In the genomic region with DNA sequence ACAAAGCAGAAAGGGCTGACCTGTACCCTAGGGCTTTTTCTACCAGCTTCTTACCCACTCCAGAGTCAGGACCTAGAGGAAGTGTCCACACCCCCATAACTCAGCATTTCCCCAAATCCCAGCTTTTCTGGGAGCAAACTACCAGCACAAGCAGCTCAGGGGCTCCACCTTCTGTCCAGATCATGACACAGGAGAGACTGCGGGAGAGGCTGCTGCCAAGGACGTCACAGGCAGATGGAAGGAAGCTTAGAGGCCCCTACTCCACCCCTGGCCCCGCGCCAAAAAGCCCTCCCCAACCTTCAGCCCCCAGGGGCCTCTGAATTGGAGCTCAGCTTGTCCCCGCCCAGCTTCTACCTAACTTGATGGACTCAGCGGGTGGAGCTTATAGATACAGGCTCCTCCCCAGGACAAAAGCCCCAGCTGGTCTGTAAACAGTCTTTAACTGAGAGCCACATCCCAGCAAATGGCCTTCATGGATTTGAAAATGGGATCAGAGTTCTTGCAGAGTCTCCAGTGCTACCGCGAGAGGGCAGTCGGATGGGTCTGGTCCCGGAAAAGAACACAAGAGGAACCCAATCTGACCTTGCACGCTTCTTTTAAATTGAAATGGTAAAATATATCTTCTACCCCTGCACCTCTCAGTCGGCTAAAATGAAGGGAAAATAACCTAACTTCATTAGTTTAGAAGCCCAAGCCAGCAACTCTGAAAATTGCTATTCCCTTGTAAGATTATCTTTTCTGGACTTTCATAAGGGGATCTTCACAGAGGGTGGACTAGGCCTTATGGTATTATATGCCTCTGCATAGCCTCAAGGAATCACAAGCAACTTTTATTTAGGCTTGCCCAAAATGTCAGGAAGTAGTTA, we compare ENCODE assay signal across 8 cellular contexts.
DNase-seq lines count a peak whose midpoint lies in the region; ATAC-seq lines count a peak whose summit lies in the region.

No MANE protein-coding gene starts in this region.

- H3K9me3 Mint-ChIP-seq in central memory CD8-positive, alpha-beta T cell, result no peaks in the 10 kb centered on the region

- H3K27me3 Mint-ChIP-seq in central memory CD8-positive, alpha-beta T cell, result no peaks in the 10 kb centered on the region

- DNase-seq in AG08396 (ENCODE audit: low spot score) (peak; percentile 97), NCI-H2196 treated with DMSO at 0.1 percent for 48 hours (lab: John Stamatoyannopoulos, UW; ENCODE audit: unreplicated experiment) (peak; percentile 99), islet precursor cell (peak; percentile 100)
- DNase-seq in activated CD4-positive, CD25-positive, alpha-beta regulatory T cell (lab: John Stamatoyannopoulos, UW), result peak; percentile 57 to 88 (median 76)
- peak; percentile 95 to 96 for DNase-seq in central memory CD8-positive, alpha-beta T cell (ENCODE audit: low spot score in 2 of 2)
- DNase-seq in stimulated activated CD4-positive, alpha-beta T cell treated with anti-CD3 and anti-CD28 coated beads, Interleukin-15, amount 100 ng/mL, for 1 hour (ENCODE audit: low read depth in 1 of 2, low spot score in 1 of 2), result peak; percentile 74 to 79

- peaks cover 60% of the 10 kb centered on the region for H3K36me3 Mint-ChIP-seq in central memory CD8-positive, alpha-beta T cell (ENCODE audit: insufficient read depth)

- H3K4me3 Mint-ChIP-seq in central memory CD8-positive, alpha-beta T cell, result peak overlapping the region; percentile 98

- H3K4me1 Mint-ChIP-seq in central memory CD8-positive, alpha-beta T cell, result peaks cover 54% of the 10 kb centered on the region

- ATAC-seq in GM18873 (IDR thresholded peaks at IDR 0.05; ENCODE audit: low FRiP score, unreplicated experiment) (peak; percentile 59), HG03139 (IDR thresholded peaks at IDR 0.05; ENCODE audit: unreplicated experiment) (peak; percentile 37)
- peak; percentile 81 for ATAC-seq in central memory CD8-positive, alpha-beta T cell (replicated peaks; ENCODE audit: extremely low read depth, poor library complexity, severe bottlenecking)

- H3K27ac Mint-ChIP-seq in central memory CD8-positive, alpha-beta T cell (ENCODE audit: low read depth), result peak overlapping the region; percentile 94

Comparison
In these comparisons a context has a peak if more than half of its experiments do, and no peak if none do; other contexts are left out.
1. Peak in every context shown above with its lines: DNase-seq and ATAC-seq.